11 cellular contexts compared by ENCODE assay signal in the genomic region with DNA sequence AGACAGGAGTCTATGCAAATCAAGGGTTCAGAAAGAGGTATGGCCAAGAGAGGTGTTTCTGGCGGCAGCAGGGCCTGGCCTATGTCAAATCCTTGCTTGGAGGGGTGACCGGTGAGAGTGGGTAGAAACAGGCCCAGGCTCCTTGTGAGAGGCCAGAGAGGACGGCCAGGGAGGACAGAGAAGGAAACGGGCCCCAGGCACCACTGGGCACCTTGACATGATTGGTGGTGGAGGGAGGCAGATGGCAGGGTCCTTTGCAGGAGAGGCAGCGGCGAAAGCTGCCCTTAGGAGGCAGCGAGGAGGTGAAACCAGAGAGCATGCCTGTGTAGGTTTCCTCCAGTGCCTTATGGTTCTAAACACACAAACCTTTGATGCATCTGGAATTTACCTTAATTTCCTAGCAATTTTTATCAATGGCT. TPM values are rescaled to one million over a fixed set of nuclear protein-coding genes. Genes with fewer than 3 reads are reported as not detected.
A peak's percentile ranks its signal among the peaks of the same experiment; 100 is the strongest.
DNase-seq lines count a peak whose midpoint lies in the region; FAIRE-seq and TF ChIP-seq lines count a peak whose summit lies in the region.
"Had no signal": no experiment of that assay in that cellular context is flagged by ENCODE, and none has a peak within 500 bp of the region (broad histone marks: within the 10 kb centered on the region; RNA-seq: fewer than 3 reads in every experiment).

No MANE protein-coding gene starts in this region.

- POLR2A ChIA-PET in A673 (lab: Charles Lee; ENCODE audit: low non-redundant PET), result no interaction called here

- H3K4me2 ChIP-seq in H9 (ENCODE audit: insufficient read depth, insufficient read length, low read length) (no peak overlapping the region), astrocyte (ENCODE audit: low read length) (peak overlapping the region; percentile 85), mesenchymal stem cell (ENCODE audit: low read length, poor library complexity, severe bottlenecking) (no peak overlapping the region)

- H4K91ac ChIP-seq in H9 (ENCODE audit: insufficient read length, low read depth, low read length) (no peak overlapping the region), mesenchymal stem cell (ENCODE audit: low read length) (peak overlapping the region; percentile 60)

- no peak overlapping the region for H3K9ac ChIP-seq in H9 (ENCODE audit: extremely low read depth, insufficient read length, low read length)
- H3K9ac ChIP-seq in astrocyte (ENCODE audit: low read length), result peak overlapping the region; percentile 72
- no peak overlapping the region for H3K9ac ChIP-seq in mesenchymal stem cell (ENCODE audit: low read length)

- H3K27me3 ChIP-seq in A673 (replicated peaks; ENCODE audit: insufficient read depth, low read depth, low read length, poor library complexity), result no peaks in the 10 kb centered on the region
- no peaks in the 10 kb centered on the region for H3K27me3 ChIP-seq in H9 (ENCODE audit: insufficient read depth, low read length)
- H3K27me3 ChIP-seq in astrocyte (ENCODE audit: insufficient read depth, low read length), result no peaks in the 10 kb centered on the region
- H3K27me3 ChIP-seq in mesenchymal stem cell (ENCODE audit: control insufficient read depth in 1 of 2, insufficient read depth in 1 of 2, low read length in 2 of 2), result peaks cover 0 to 46% of the 10 kb centered on the region in 2 experiments

- no peak overlapping the region for H3K4me3 ChIP-seq in A673 (ENCODE audit: low read depth, low read length, poor library complexity, severe bottlenecking)
- peak overlapping the region; percentile 15 for H3K4me3 ChIP-seq in astrocyte (ENCODE audit: insufficient read depth, low read depth, low read length)
- H3K4me3 ChIP-seq in mesenchymal stem cell (ENCODE audit: insufficient read depth in 1 of 2, low read depth in 1 of 2, low read length in 2 of 2), result no peak overlapping the region

- no peaks in the 10 kb centered on the region for H3K9me3 Mint-ChIP-seq in H9
- no peaks in the 10 kb centered on the region for H3K9me3 Mint-ChIP-seq in astrocyte (ENCODE audit: unreplicated experiment)

- no peak for DNase-seq in A673 (ENCODE audit: low spot score)
- DNase-seq in H9, result no peak
- DNase-seq in astrocyte (ENCODE audit: low read depth), result no peak
- DNase-seq in mesenchymal stem cell, result no peak
- no peak for DNase-seq in activated CD4-positive, alpha-beta T cell treated with anti-CD3 and anti-CD28 coated beads for 48 hours
- DNase-seq in AML-193 (lab: John Stamatoyannopoulos, UW), result no peak
- DNase-seq in effector CD4-positive, alpha-beta T cell, result no peak
- DNase-seq in anterior cingulate cortex (lab: John Stamatoyannopoulos, UW), result no peak
- DNase-seq: DMS79; NCI-H774; stimulated activated CD4-positive, alpha-beta T cell treated with anti-CD3 and anti-CD28 coated beads, Interleukin-1b, Interleukin-23, amount 100 ng/mL, for 48 hours had no signal

- CTCF ChIA-PET in A673 (lab: Charles Lee), result no interaction called here

- H2BK5ac ChIP-seq in H9 (ENCODE audit: insufficient read length, low read length) (no peak overlapping the region), mesenchymal stem cell (ENCODE audit: low read depth, low read length, poor library complexity, severe bottlenecking) (peak overlapping the region; percentile 91)

- H3K4me1 Mint-ChIP-seq in H9 (peaks cover 9 to 13% of the 10 kb centered on the region in 2 experiments), astrocyte (ENCODE audit: low read depth, unreplicated experiment) (peaks cover 46% of the 10 kb centered on the region)

- no CpG with 5 or more reads among the region's 7 CpGs for WGBS in H9 (ENCODE audit: extremely low coverage, insufficient read length, low lambda C conversion rate)
- 63% methylated on average over 7 of the region's 7 CpGs for WGBS in mesenchymal stem cell

- no peak overlapping the region for H3T11ph ChIP-seq in H9 (ENCODE audit: low read length)

- no peak overlapping the region for H3K4me3 Mint-ChIP-seq in H9
- no peak overlapping the region for H3K4me3 Mint-ChIP-seq in astrocyte (ENCODE audit: unreplicated experiment)

- H3K56ac ChIP-seq in H9 (ENCODE audit: insufficient read length, low read depth, low read length), result no peak overlapping the region

- no peaks in the 10 kb centered on the region for H3K23me2 ChIP-seq in H9 (ENCODE audit: insufficient read length, low read depth, low read length, poor library complexity, severe bottlenecking)

- no peak overlapping the region for H3K4ac ChIP-seq in H9 (ENCODE audit: low read depth, low read length)
- H3K4ac ChIP-seq in mesenchymal stem cell (ENCODE audit: low read depth in 1 of 2, low read length in 2 of 2), result peak overlapping the region; percentile 60 to 85

- H3K18ac ChIP-seq in H9 (ENCODE audit: insufficient read length, low read depth, low read length) (no peak overlapping the region), mesenchymal stem cell (ENCODE audit: low read depth in 1 of 2, low read length in 2 of 2) (peak overlapping the region; percentile 89 to 93)

- H2BK120ac ChIP-seq in H9 (ENCODE audit: low read depth, low read length, poor library complexity, severe bottlenecking) (no peak overlapping the region), mesenchymal stem cell (ENCODE audit: low read depth, low read length) (no peak overlapping the region)

- no peaks in the 10 kb centered on the region for H3K36me3 Mint-ChIP-seq in H9 (ENCODE audit: insufficient read depth in 1 of 3, low read depth in 3 of 3)
- no peaks in the 10 kb centered on the region for H3K36me3 Mint-ChIP-seq in astrocyte (ENCODE audit: low read depth, unreplicated experiment)

- no peak overlapping the region for H2BK20ac ChIP-seq in H9 (ENCODE audit: low read depth, low read length, poor library complexity, severe bottlenecking)

- H3K36me3 ChIP-seq in A673 (ENCODE audit: insufficient read depth, low read length, poor library complexity, severe bottlenecking), result no peaks in the 10 kb centered on the region
- no peaks in the 10 kb centered on the region for H3K36me3 ChIP-seq in astrocyte (ENCODE audit: insufficient read depth, low read length)
- no peaks in the 10 kb centered on the region for H3K36me3 ChIP-seq in mesenchymal stem cell (ENCODE audit: control insufficient read depth in 1 of 2, insufficient read depth in 2 of 2, low read depth in 1 of 2, low read length in 2 of 2)

- H3K27me3 Mint-ChIP-seq in H9 (ENCODE audit: low read depth) (peaks cover 24% of the 10 kb centered on the region), astrocyte (ENCODE audit: low read depth, unreplicated experiment) (no peaks in the 10 kb centered on the region)

- H3K27ac ChIP-seq in A673 (ENCODE audit: low read depth, low read length, poor library complexity, severe bottlenecking) (no peak overlapping the region), H9 (ENCODE audit: insufficient read length, low read depth, low read length) (no peak overlapping the region), astrocyte (ENCODE audit: low read depth, low read length) (peak overlapping the region; percentile 93), mesenchymal stem cell (ENCODE audit: low read length, poor library complexity, severe bottlenecking) (peak overlapping the region; percentile 96)

- intact Hi-C loops in A673 (cut with micrococcal nuclease; ENCODE audit: unreplicated experiment), result no loop called here

- H2AK5ac ChIP-seq in H9 (ENCODE audit: insufficient read length, low read length) (no peak overlapping the region), mesenchymal stem cell (ENCODE audit: low read length, severe bottlenecking) (peak overlapping the region; percentile 91)

- no peak for FAIRE-seq in astrocyte (lab: Jason Lieb, UNC)

- H3K79me2 ChIP-seq in H9 (ENCODE audit: insufficient read depth, low read length) (no peaks in the 10 kb centered on the region), astrocyte (ENCODE audit: insufficient read depth, low read length) (peaks cover 5% of the 10 kb centered on the region)

- H3K79me1 ChIP-seq in H9 (ENCODE audit: insufficient read depth, low read depth, low read length, poor library complexity, severe bottlenecking), result no peaks in the 10 kb centered on the region
- H3K79me1 ChIP-seq in mesenchymal stem cell (replicated peaks; ENCODE audit: low read length, poor library complexity, severe bottlenecking), result peaks cover 3% of the 10 kb centered on the region

- no peak overlapping the region for H3K14ac ChIP-seq in H9 (ENCODE audit: insufficient read depth, low read length)
- peak overlapping the region in 1 of 2 experiments; percentile 88 for H3K14ac ChIP-seq in mesenchymal stem cell (ENCODE audit: low read length in 2 of 2)

- TF ChIP-seq CTCF in A673 (conservative IDR thresholded peaks at IDR 0.05; ENCODE audit: low read depth, low read length), result 0 out of 2 replicates have a peak, but pooled peaks have one; percentile 17
- TF ChIP-seq CTCF in H9 (conservative IDR thresholded peaks at IDR 0.05), result peak; percentile 39; the same call in 2 of the 3 replicates
- no peak for TF ChIP-seq CTCF in astrocyte (IDR thresholded peaks at IDR 0.05; ENCODE audit: insufficient read depth, low read depth, low read length)

- H4K5ac ChIP-seq in H9 (ENCODE audit: insufficient read length, low read depth, low read length), result no peak overlapping the region

- H3K9me3 ChIP-seq in A673 (ENCODE audit: low read depth, low read length, poor library complexity, severe bottlenecking) (no peaks in the 10 kb centered on the region), H9 (ENCODE audit: control insufficient read depth, low read depth, low read length) (no peaks in the 10 kb centered on the region), astrocyte (ENCODE audit: insufficient read depth, low read depth, low read length) (no peaks in the 10 kb centered on the region), mesenchymal stem cell (ENCODE audit: control insufficient read depth, low read length) (no peaks in the 10 kb centered on the region)

- H3K4me1 ChIP-seq in A673 (ENCODE audit: insufficient read depth, low read length, poor library complexity, severe bottlenecking) (peaks cover 4% of the 10 kb centered on the region), H9 (ENCODE audit: insufficient read depth, low read length) (no peaks in the 10 kb centered on the region; the same call in 1 of the 2 replicates), astrocyte (ENCODE audit: insufficient read depth, low read length) (peaks cover 28% of the 10 kb centered on the region), mesenchymal stem cell (ENCODE audit: control insufficient read depth, insufficient read depth, low read depth, low read length) (peaks cover 31% of the 10 kb centered on the region)

- H2BK15ac ChIP-seq in H9 (ENCODE audit: low read depth, low read length) (no peak overlapping the region), mesenchymal stem cell (ENCODE audit: low read depth, poor library complexity, severe bottlenecking) (peak overlapping the region; percentile 73)

- no peaks in the 10 kb centered on the region for H4K20me1 ChIP-seq in H9 (ENCODE audit: control insufficient read depth, insufficient read depth, insufficient read length)
- no peaks in the 10 kb centered on the region for H4K20me1 ChIP-seq in astrocyte (ENCODE audit: insufficient read depth, low read length)

- peak overlapping the region in 1 of 3 experiments; percentile 45; a peak in 3 of 7 replicates for H3K27ac Mint-ChIP-seq in H9
- peak overlapping the region; percentile 93 for H3K27ac Mint-ChIP-seq in astrocyte (ENCODE audit: unreplicated experiment)

- H3K23ac ChIP-seq in H9 (ENCODE audit: insufficient read length, low read depth, low read length) (no peak overlapping the region), mesenchymal stem cell (ENCODE audit: low read length in 2 of 2) (peak overlapping the region in 1 of 2 experiments; percentile 78)

- H2BK12ac ChIP-seq in H9 (ENCODE audit: insufficient read length, low read depth, low read length) (no peak overlapping the region), mesenchymal stem cell (ENCODE audit: low read length in 2 of 2) (peak overlapping the region; percentile 79 to 97)

- H2AFZ ChIP-seq in H9 (ENCODE audit: low read length), result no peak overlapping the region
- peak overlapping the region; percentile 32 for H2AFZ ChIP-seq in astrocyte (ENCODE audit: low read depth, low read length)
- peak overlapping the region; percentile 49 for H2AFZ ChIP-seq in mesenchymal stem cell (ENCODE audit: low read depth, low read length)

- no peak overlapping the region for H4K8ac ChIP-seq in H9 (replicated peaks; ENCODE audit: insufficient read length, low read depth, low read length)
- H4K8ac ChIP-seq in mesenchymal stem cell (ENCODE audit: low read length), result peak overlapping the region; percentile 59

- BruUV-seq in A673 (replicated peaks; lab: Mats Ljungman, UMichigan), result no TSS peak

RNA-seq across cellular contexts. Expression of gene RAMP1, which starts 6.2 kb away (rescaled TPM):
- total RNA-seq in A673 (2021), result 22.0 and 24.8 TPM in 2 replicates
- total RNA-seq in H9 (2021), result 0.63 and 0.75 TPM in 2 replicates
- 9.1 and 13.7 TPM in 2 replicates for total RNA-seq in astrocyte
- 3.1 TPM for polyA plus RNA-seq in mesenchymal stem cell (2013, experiment 1 of 2)
- 4.3 TPM for polyA plus RNA-seq in mesenchymal stem cell (2013, experiment 2 of 2)

Comparison
In these comparisons a context has a peak if more than half of its experiments do, and no peak if none do; other contexts are left out.
1. H3K27ac ChIP-seq: peak in astrocyte (single experiment) and mesenchymal stem cell (single experiment); none in A673 (single experiment) and H9 (single experiment).